Comparison of ENCODE assay signal across 2 cellular contexts in the genomic region with DNA sequence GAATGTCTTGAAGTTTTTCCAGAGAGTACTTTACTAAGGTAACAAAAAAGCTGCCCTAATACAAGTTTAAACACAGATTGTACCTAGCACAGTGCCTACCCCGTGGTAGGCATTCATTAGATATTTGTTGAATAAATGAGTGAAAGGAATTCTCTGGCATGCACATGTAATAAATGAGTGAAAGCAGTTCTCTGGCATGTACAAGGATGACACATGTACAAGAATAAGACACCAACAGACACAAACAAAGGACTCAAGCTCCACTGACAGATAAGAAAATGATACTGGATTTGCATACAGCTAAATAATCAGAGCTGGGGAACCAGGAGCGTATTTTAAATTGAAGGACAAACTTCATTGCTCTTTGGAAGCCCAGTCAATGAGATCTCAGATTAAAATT.
TF ChIP-seq lines count a peak whose summit lies in the region.

No MANE protein-coding gene starts in this region.

TF ChIP-seq in A549, 52 proteins besides CTCF, POLR2A, EP300 and RAD21 (continued from another document):
- TF ChIP-seq, protein P1, sequence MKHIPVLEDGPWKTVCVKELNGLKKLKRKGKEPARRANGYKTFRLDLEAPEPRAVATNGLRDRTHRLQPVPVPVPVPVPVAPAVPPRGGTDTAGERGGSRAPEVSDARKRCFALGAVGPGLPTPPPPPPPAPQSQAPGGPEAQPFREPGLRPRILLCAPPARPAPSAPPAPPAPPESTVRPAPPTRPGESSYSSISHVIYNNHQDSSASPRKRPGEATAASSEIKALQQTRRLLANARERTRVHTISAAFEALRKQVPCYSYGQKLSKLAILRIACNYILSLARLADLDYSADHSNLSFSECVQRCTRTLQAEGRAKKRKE (CRISPR knock-in tag; IDR thresholded peaks at IDR 0.05; ENCODE audit: low read depth): no peak
- no peak for TF ChIP-seq HDAC2 (IDR thresholded peaks at IDR 0.05)
- no peak for TF ChIP-seq NPAS2 (CRISPR knock-in tag; IDR thresholded peaks at IDR 0.05; ENCODE audit: borderline replicate concordance)
- TF ChIP-seq, protein P2, sequence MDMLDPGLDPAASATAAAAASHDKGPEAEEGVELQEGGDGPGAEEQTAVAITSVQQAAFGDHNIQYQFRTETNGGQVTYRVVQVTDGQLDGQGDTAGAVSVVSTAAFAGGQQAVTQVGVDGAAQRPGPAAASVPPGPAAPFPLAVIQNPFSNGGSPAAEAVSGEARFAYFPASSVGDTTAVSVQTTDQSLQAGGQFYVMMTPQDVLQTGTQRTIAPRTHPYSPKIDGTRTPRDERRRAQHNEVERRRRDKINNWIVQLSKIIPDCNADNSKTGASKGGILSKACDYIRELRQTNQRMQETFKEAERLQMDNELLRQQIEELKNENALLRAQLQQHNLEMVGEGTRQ (IDR thresholded peaks at IDR 0.05): no peak
- TF ChIP-seq, protein P3, sequence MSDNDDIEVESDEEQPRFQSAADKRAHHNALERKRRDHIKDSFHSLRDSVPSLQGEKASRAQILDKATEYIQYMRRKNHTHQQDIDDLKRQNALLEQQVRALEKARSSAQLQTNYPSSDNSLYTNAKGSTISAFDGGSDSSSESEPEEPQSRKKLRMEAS (IDR thresholded peaks at IDR 0.05): no peak

TF ChIP-seq in endothelial cell of umbilical vein, 7 proteins besides CTCF, POLR2A, EP300 and RAD21:
- TF ChIP-seq GATA2 (IDR thresholded peaks at IDR 0.05; ENCODE audit: insufficient read depth, insufficient read length, low read depth, low read length) (no peak), EZH2 (IDR thresholded peaks at IDR 0.05; ENCODE audit: borderline replicate concordance, low read depth, low read length, severe bottlenecking) (no peak), FOS (IDR thresholded peaks at IDR 0.05; ENCODE audit: borderline replicate concordance, insufficient read depth, low read length) (no peak), POLR2AphosphoS5 (IDR thresholded peaks at IDR 0.05; ENCODE audit: insufficient read depth, low read depth, low read length) (no peak), MYC (IDR thresholded peaks at IDR 0.05; ENCODE audit: low read depth, low read length) (no peak), JUN (IDR thresholded peaks at IDR 0.05; ENCODE audit: borderline replicate concordance, insufficient read depth, insufficient read length, low read depth) (no peak)
- TF ChIP-seq, protein P3 (IDR thresholded peaks at IDR 0.05; ENCODE audit: insufficient read depth, insufficient read length): no peak
